Comparison of ENCODE assay signal across 15 cellular contexts in genomic region chr12:19547258-19547657, GRCh38.
DNase-seq lines count a peak whose midpoint lies in the region; ATAC-seq and TF ChIP-seq lines count a peak whose summit lies in the region.
"Had no signal": no experiment of that assay in that cellular context is flagged by ENCODE, and none has a peak within 500 bp of the region (broad histone marks: within the 10 kb centered on the region; RNA-seq: fewer than 3 reads in every experiment).

No MANE protein-coding gene starts in this region.

- no peaks in the 10 kb centered on the region for H4K20me1 ChIP-seq in GM23248 (ENCODE audit: insufficient read depth)

- no peaks in the 10 kb centered on the region for H3K79me2 ChIP-seq in GM23248 (ENCODE audit: insufficient read depth)

- DNase-seq in GM23248 = peak; percentile 54
- DNase-seq in dorsolateral prefrontal cortex = no peak
- peak; percentile 75 for DNase-seq in left kidney (ENCODE audit: low read depth, low spot score)
- DNase-seq in inferior parietal cortex (ENCODE audit: extremely low spot score) = no peak
- DNase-seq in OCI-M2 (lab: John Stamatoyannopoulos, UW; ENCODE audit: unreplicated experiment) = no peak
- DNase-seq: activated T-cell treated with anti-CD3 and anti-CD28 coated beads, Interleukin-2, amount 50 U/mL, for 4 hours; CD4-positive, alpha-beta T cell; NCI-H146; NCI-H82; small intestine; WERI-Rb-1 had no signal

- H3K4me2 ChIP-seq in GM23248 (ENCODE audit: unreplicated experiment) = peak overlapping the region; percentile 92
- H3K4me2 ChIP-seq: GM23338 had no signal

- no peaks in the 10 kb centered on the region for H3K36me3 ChIP-seq in GM23248 (ENCODE audit: low read depth)
- H3K36me3 ChIP-seq: WERI-Rb-1 had no signal

- H2AFZ ChIP-seq in GM23248 = peak overlapping the region; percentile 70
- H2AFZ ChIP-seq: GM23338 had no signal

- peak overlapping the region; percentile 62; the same call in 1 of the 2 replicates for H3K4me3 ChIP-seq in GM23248
- H3K4me3 ChIP-seq in dorsolateral prefrontal cortex = peak overlapping the region in 2 of 59 donors; percentile 33 to 44
- H3K4me3 ChIP-seq in skin epidermis = no peak overlapping the region
- H3K4me3 ChIP-seq: GM23338 had no signal

- TF ChIP-seq CTCF in dorsolateral prefrontal cortex (IDR thresholded peaks at IDR 0.05 in 54 of 56, conservative IDR thresholded peaks at IDR 0.05 in 2 of 56; ENCODE audit: low read depth in 1 of 56, partially characterized antibody in 56 of 56) = no peak

- ATAC-seq in GM18519 (IDR thresholded peaks at IDR 0.05; ENCODE audit: low FRiP score, unreplicated experiment) = no peak
- no peak for ATAC-seq in HG02759 (IDR thresholded peaks at IDR 0.05; ENCODE audit: unreplicated experiment)
- ATAC-seq: activated T-cell treated with anti-CD3 and anti-CD28 coated beads, Interleukin-2, amount 50 U/mL, for 4 hours; GM23338 had no signal

- no peaks in the 10 kb centered on the region for H3K9me3 ChIP-seq in GM23248 (ENCODE audit: low read depth)

- intact Hi-C loops in dorsolateral prefrontal cortex (cut with DNase I) = no loop called here

- no peaks in the 10 kb centered on the region for H3K9me2 ChIP-seq in GM23248 (ENCODE audit: insufficient read depth)

- H3K4me1 ChIP-seq in GM23248 (ENCODE audit: insufficient read depth) = peaks cover 32% of the 10 kb centered on the region

- no peaks in the 10 kb centered on the region for H3K27me3 ChIP-seq in GM23248 (replicated peaks; ENCODE audit: insufficient read depth)
- no peaks in the 10 kb centered on the region for H3K27me3 ChIP-seq in dorsolateral prefrontal cortex

- peak overlapping the region; percentile 67 for H3K9ac ChIP-seq in GM23248

- H3K27ac ChIP-seq in GM23248 (peak overlapping the region; percentile 83), dorsolateral prefrontal cortex (peak overlapping the region in 50 of 59 donors; percentile 6 to 86 (median 58)), skin epidermis (peak overlapping the region in 16 of 21 experiments; percentile 12 to 78 (median 60))
- H3K27ac ChIP-seq: WERI-Rb-1 had no signal

- peaks cover 23% of the 10 kb centered on the region for H3F3A ChIP-seq in GM23248 (ENCODE audit: insufficient read depth)

- in situ Hi-C loops in GM23248 (cut with MboI) = no loop called here

Comparison
In these comparisons a context has a peak if more than half of its experiments do, and no peak if none do; other contexts are left out.
1. DNase-seq: peak in GM23248 (single experiment) and left kidney (single experiment); none in dorsolateral prefrontal cortex (0 of 10), inferior parietal cortex (single experiment) and OCI-M2 (single experiment).
2. Peak in every context shown above with its lines, with median percentiles within 50 percentile points of each other: H3K27ac ChIP-seq.